In genomic region chr5:143019157-143019556, GRCh38 we compare ENCODE assay signal across 13 cellular contexts.
DNase-seq lines count a peak whose midpoint lies in the region; ATAC-seq and TF ChIP-seq lines count a peak whose summit lies in the region.
"Had no signal": no experiment of that assay in that cellular context is flagged by ENCODE, and none has a peak within 500 bp of the region (broad histone marks: within the 10 kb centered on the region; RNA-seq: fewer than 3 reads in every experiment).

No MANE protein-coding gene starts in this region.

- H3K27ac Mint-ChIP-seq in WTC11 (peak overlapping the region; percentile 69; the same call in 1 of the 2 replicates), chondrocyte (ENCODE audit: unreplicated experiment) (no peak overlapping the region)
- peak overlapping the region; percentile 87 for H3K27ac Mint-ChIP-seq in stimulated activated memory B cell treated with anti-CD40 and anti-IgM and Interleukin-4, amounts not matched to agents 10 μg/mL and 1 μg/mL and 100 μg/mL, for 72 hours

- POLR2A ChIA-PET in WTC11 (lab: Charles Lee), result no interaction called here

- peaks cover 70% of the 10 kb centered on the region for H3K4me1 Mint-ChIP-seq in WTC11
- H3K4me1 Mint-ChIP-seq in stimulated activated memory B cell treated with anti-CD40 and anti-IgM and Interleukin-4, amounts not matched to agents 10 μg/mL and 1 μg/mL and 100 μg/mL, for 72 hours, result peaks cover 28% of the 10 kb centered on the region
- peaks cover 10% of the 10 kb centered on the region for H3K4me1 Mint-ChIP-seq in chondrocyte (ENCODE audit: low read depth)

- CTCF ChIA-PET in WTC11 (lab: Charles Lee), result interaction anchor here (1.2 kb wide), 1 partner anchor 148 kb away, joined by 3 read pairs; no protein-coding TSS in a partner anchor

- TF ChIP-seq CTCF in WTC11 (IDR thresholded peaks at IDR 0.05), result no peak
- TF ChIP-seq CTCF in chondrocyte (IDR thresholded peaks at IDR 0.05), result no peak

- no peak overlapping the region for H3K4me3 Mint-ChIP-seq in WTC11
- no peak overlapping the region for H3K4me3 Mint-ChIP-seq in stimulated activated memory B cell treated with anti-CD40 and anti-IgM and Interleukin-4, amounts not matched to agents 10 μg/mL and 1 μg/mL and 100 μg/mL, for 72 hours
- H3K4me3 Mint-ChIP-seq in chondrocyte (ENCODE audit: unreplicated experiment), result no peak overlapping the region

- DNase-seq in NCI-H82 (lab: John Stamatoyannopoulos, UW) (peak; percentile 43), NCI-H82 treated with DMSO at 0.1 percent for 48 hours (lab: John Stamatoyannopoulos, UW; ENCODE audit: unreplicated experiment) (no peak), WTC11 (ENCODE audit: low spot score) (no peak), NCI-H2081 (lab: John Stamatoyannopoulos, UW) (no peak), chondrocyte (ENCODE audit: low spot score) (no peak)
- DNase-seq: body of pancreas, DMS53, dorsolateral prefrontal cortex, NCI-H1417, NCI-H2227 treated with DMSO at 0.1 percent for 48 hours had no signal

- peaks cover 12% of the 10 kb centered on the region for H3K36me3 Mint-ChIP-seq in WTC11
- peaks cover 9% of the 10 kb centered on the region for H3K36me3 Mint-ChIP-seq in stimulated activated memory B cell treated with anti-CD40 and anti-IgM and Interleukin-4, amounts not matched to agents 10 μg/mL and 1 μg/mL and 100 μg/mL, for 72 hours
- H3K36me3 Mint-ChIP-seq in chondrocyte (ENCODE audit: low read depth), result peaks cover 2% of the 10 kb centered on the region

- ATAC-seq in HG03159 (IDR thresholded peaks at IDR 0.05; ENCODE audit: unreplicated experiment), result peak; percentile 20
- ATAC-seq in WTC11, result no peak
- ATAC-seq in stimulated activated memory B cell treated with anti-CD40 and anti-IgM and Interleukin-4, amounts not matched to agents 10 μg/mL and 1 μg/mL and 100 μg/mL, for 72 hours, result peak; percentile 48
- ATAC-seq in GM21528 (IDR thresholded peaks at IDR 0.05; ENCODE audit: low FRiP score, unreplicated experiment), result no peak
- ATAC-seq: body of pancreas had no signal

- H3K27me3 Mint-ChIP-seq in WTC11 (ENCODE audit: low read depth) (no peaks in the 10 kb centered on the region), chondrocyte (ENCODE audit: low read depth) (no peaks in the 10 kb centered on the region)
- H3K27me3 Mint-ChIP-seq in stimulated activated memory B cell treated with anti-CD40 and anti-IgM and Interleukin-4, amounts not matched to agents 10 μg/mL and 1 μg/mL and 100 μg/mL, for 72 hours, result no peaks in the 10 kb centered on the region

- H3K9me3 Mint-ChIP-seq in WTC11, result peaks cover 10% of the 10 kb centered on the region
- H3K9me3 Mint-ChIP-seq in stimulated activated memory B cell treated with anti-CD40 and anti-IgM and Interleukin-4, amounts not matched to agents 10 μg/mL and 1 μg/mL and 100 μg/mL, for 72 hours, result peaks cover 8% of the 10 kb centered on the region
- peaks cover 6% of the 10 kb centered on the region for H3K9me3 Mint-ChIP-seq in chondrocyte (ENCODE audit: low read depth)

TF ChIP-seq in WTC11, 78 proteins besides CTCF, POLR2A, EP300 and RAD21:
- TF ChIP-seq, protein P1, sequence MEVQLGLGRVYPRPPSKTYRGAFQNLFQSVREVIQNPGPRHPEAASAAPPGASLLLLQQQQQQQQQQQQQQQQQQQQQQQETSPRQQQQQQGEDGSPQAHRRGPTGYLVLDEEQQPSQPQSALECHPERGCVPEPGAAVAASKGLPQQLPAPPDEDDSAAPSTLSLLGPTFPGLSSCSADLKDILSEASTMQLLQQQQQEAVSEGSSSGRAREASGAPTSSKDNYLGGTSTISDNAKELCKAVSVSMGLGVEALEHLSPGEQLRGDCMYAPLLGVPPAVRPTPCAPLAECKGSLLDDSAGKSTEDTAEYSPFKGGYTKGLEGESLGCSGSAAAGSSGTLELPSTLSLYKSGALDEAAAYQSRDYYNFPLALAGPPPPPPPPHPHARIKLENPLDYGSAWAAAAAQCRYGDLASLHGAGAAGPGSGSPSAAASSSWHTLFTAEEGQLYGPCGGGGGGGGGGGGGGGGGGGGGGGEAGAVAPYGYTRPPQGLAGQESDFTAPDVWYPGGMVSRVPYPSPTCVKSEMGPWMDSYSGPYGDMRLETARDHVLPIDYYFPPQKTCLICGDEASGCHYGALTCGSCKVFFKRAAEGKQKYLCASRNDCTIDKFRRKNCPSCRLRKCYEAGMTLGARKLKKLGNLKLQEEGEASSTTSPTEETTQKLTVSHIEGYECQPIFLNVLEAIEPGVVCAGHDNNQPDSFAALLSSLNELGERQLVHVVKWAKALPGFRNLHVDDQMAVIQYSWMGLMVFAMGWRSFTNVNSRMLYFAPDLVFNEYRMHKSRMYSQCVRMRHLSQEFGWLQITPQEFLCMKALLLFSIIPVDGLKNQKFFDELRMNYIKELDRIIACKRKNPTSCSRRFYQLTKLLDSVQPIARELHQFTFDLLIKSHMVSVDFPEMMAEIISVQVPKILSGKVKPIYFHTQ (CRISPR knock-in tag; IDR thresholded peaks at IDR 0.05), result no peak
- TF ChIP-seq EMX1 (CRISPR knock-in tag; IDR thresholded peaks at IDR 0.05) (no peak), ARID4B (CRISPR knock-in tag; IDR thresholded peaks at IDR 0.05; ENCODE audit: borderline replicate concordance) (no peak), KAT7 (CRISPR knock-in tag; IDR thresholded peaks at IDR 0.05; ENCODE audit: borderline replicate concordance) (no peak), FOXP1 (CRISPR knock-in tag; IDR thresholded peaks at IDR 0.05; ENCODE audit: borderline replicate concordance) (no peak), RORB (CRISPR knock-in tag; IDR thresholded peaks at IDR 0.05) (no peak), SMAD4 (CRISPR knock-in tag; IDR thresholded peaks at IDR 0.05) (no peak), OVOL2 (CRISPR knock-in tag; IDR thresholded peaks at IDR 0.05; ENCODE audit: borderline replicate concordance) (no peak), TEAD4 (CRISPR knock-in tag; IDR thresholded peaks at IDR 0.05) (no peak), NR2C2 (CRISPR knock-in tag; IDR thresholded peaks at IDR 0.05) (no peak), ZNF317 (CRISPR knock-in tag; IDR thresholded peaks at IDR 0.05; ENCODE audit: borderline replicate concordance, low read depth) (no peak), ZNF263 (CRISPR knock-in tag; IDR thresholded peaks at IDR 0.05; ENCODE audit: low read depth) (no peak), ZNF423 (CRISPR knock-in tag; IDR thresholded peaks at IDR 0.05) (no peak), USF1 (CRISPR knock-in tag; IDR thresholded peaks at IDR 0.05) (no peak), ESRRA (CRISPR knock-in tag; IDR thresholded peaks at IDR 0.05; ENCODE audit: borderline replicate concordance) (no peak), ZNF671 (CRISPR knock-in tag; IDR thresholded peaks at IDR 0.05) (no peak), ZNF396 (CRISPR knock-in tag; IDR thresholded peaks at IDR 0.05; ENCODE audit: borderline replicate concordance) (no peak), ATF1 (CRISPR knock-in tag; IDR thresholded peaks at IDR 0.05) (no peak), ELF4 (CRISPR knock-in tag; IDR thresholded peaks at IDR 0.05; ENCODE audit: low read depth) (no peak)
- TF ChIP-seq, protein P2, sequence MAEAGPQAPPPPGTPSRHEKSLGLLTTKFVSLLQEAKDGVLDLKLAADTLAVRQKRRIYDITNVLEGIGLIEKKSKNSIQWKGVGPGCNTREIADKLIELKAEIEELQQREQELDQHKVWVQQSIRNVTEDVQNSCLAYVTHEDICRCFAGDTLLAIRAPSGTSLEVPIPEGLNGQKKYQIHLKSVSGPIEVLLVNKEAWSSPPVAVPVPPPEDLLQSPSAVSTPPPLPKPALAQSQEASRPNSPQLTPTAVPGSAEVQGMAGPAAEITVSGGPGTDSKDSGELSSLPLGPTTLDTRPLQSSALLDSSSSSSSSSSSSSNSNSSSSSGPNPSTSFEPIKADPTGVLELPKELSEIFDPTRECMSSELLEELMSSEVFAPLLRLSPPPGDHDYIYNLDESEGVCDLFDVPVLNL (CRISPR knock-in tag; IDR thresholded peaks at IDR 0.05; ENCODE audit: borderline replicate concordance, low read depth), result no peak
TF ChIP-seq in WTC11: peak in this region for 0.

Comparison
In these comparisons a context has a peak if more than half of its experiments do, and no peak if none do; other contexts are left out.
1. ATAC-seq: peak in HG03159 (single experiment) and stimulated activated memory B cell treated with anti-CD40 and anti-IgM and Interleukin-4, amounts not matched to agents 10 μg/mL and 1 μg/mL and 100 μg/mL, for 72 hours (single experiment); none in WTC11 (single experiment) and GM21528 (single experiment).